ENCODE assay signal across 1 cellular context in genomic region chr3:10193692-10194327, GRCh38.
TF ChIP-seq lines count a peak whose summit lies in the region.

No MANE protein-coding gene starts in this region.

TF ChIP-seq in GM23338, 12 proteins besides CTCF, POLR2A, EP300 and RAD21 (continued from another document):
- no peak for TF ChIP-seq REST (IDR thresholded peaks at IDR 0.05; ENCODE audit: unreplicated experiment)
- TF ChIP-seq JUNB (IDR thresholded peaks at IDR 0.05; ENCODE audit: unreplicated experiment) = no peak
- no peak for TF ChIP-seq ZNF114 (CRISPR knock-in tag; IDR thresholded peaks at IDR 0.05)
- no peak for TF ChIP-seq POLR2AphosphoS5 (IDR thresholded peaks at IDR 0.05; ENCODE audit: low read depth)
- no peak for TF ChIP-seq NANOG (IDR thresholded peaks at IDR 0.05; ENCODE audit: borderline replicate concordance)
